ENCODE assay signal across 8 cellular contexts in genomic region chr12:25194211-25194610, GRCh38. TPM values are rescaled to one million over a fixed set of nuclear protein-coding genes. Genes with fewer than 3 reads are reported as not detected.
DNase-seq lines count a peak whose midpoint lies in the region; ATAC-seq, FAIRE-seq and TF ChIP-seq lines count a peak whose summit lies in the region.

No MANE protein-coding gene starts in this region.

- H3K4me3 ChIP-seq in NT2/D1 (ENCODE audit: insufficient read length, low read depth) (peak overlapping the region; percentile 58), pancreas (peak overlapping the region in 2 of 4 donors; percentile 67 to 78)

- peaks cover 6% of the 10 kb centered on the region for H3K36me3 ChIP-seq in NT2/D1 (ENCODE audit: insufficient read depth, insufficient read length, low read length)
- no peaks in the 10 kb centered on the region for H3K36me3 ChIP-seq in pancreas

- DNase-seq in Calu3, result no peak
- DNase-seq in NT2/D1 (ENCODE audit: low read depth, low spot score), result no peak
- no peak for DNase-seq in effector memory CD8-positive, alpha-beta T cell
- DNase-seq in pancreas, result no peak
- DNase-seq in NCI-H1930 (lab: John Stamatoyannopoulos, UW), result no peak
- DNase-seq in NCI-H146 treated with DMSO at 0.1 percent for 48 hours (lab: John Stamatoyannopoulos, UW; ENCODE audit: unreplicated experiment), result no peak
- DNase-seq in cerebellar nuclear complex (lab: John Stamatoyannopoulos, UW), result no peak

- H3K9me3 Mint-ChIP-seq in Calu3 (ENCODE audit: low read depth, unreplicated experiment), result no peaks in the 10 kb centered on the region
- no peaks in the 10 kb centered on the region for H3K9me3 Mint-ChIP-seq in effector memory CD8-positive, alpha-beta T cell

- no peaks in the 10 kb centered on the region for H3K27me3 Mint-ChIP-seq in Calu3 (ENCODE audit: unreplicated experiment)
- no peaks in the 10 kb centered on the region for H3K27me3 Mint-ChIP-seq in effector memory CD8-positive, alpha-beta T cell

- no peak for TF ChIP-seq CTCF in Calu3 (IDR thresholded peaks at IDR 0.05; ENCODE audit: unreplicated experiment)
- no peak for TF ChIP-seq CTCF in pancreas (IDR thresholded peaks at IDR 0.05)

- CTCF ChIA-PET in Calu3 (lab: Charles Lee), result interaction anchor here (1.8 kb wide), 1 partner anchor 39 kb away, joined by 7 read pairs; no protein-coding TSS in a partner anchor

- WGBS in pancreas, 2 donors, result 25 to 27% methylated on average over 1 of the region's 1 CpG

- no peak for FAIRE-seq in pancreas (lab: Jason Lieb, UNC)

- no peaks in the 10 kb centered on the region for H3K4me1 Mint-ChIP-seq in Calu3 (ENCODE audit: low read depth, unreplicated experiment)
- H3K4me1 Mint-ChIP-seq in effector memory CD8-positive, alpha-beta T cell (ENCODE audit: low read depth in 2 of 2), result peaks cover 12 to 21% of the 10 kb centered on the region in 2 donors

- peak overlapping the region; percentile 92 for H3K4me3 Mint-ChIP-seq in Calu3 (ENCODE audit: low read depth, unreplicated experiment)
- peak overlapping the region; percentile 94 to 99 for H3K4me3 Mint-ChIP-seq in effector memory CD8-positive, alpha-beta T cell

- ATAC-seq in effector memory CD8-positive, alpha-beta T cell (replicated peaks), result no peak
- ATAC-seq in pancreas (no peak), HG03135 (IDR thresholded peaks at IDR 0.05; ENCODE audit: unreplicated experiment) (no peak)

- H3K36me3 Mint-ChIP-seq in Calu3 (ENCODE audit: insufficient read depth, unreplicated experiment), result peaks cover 19% of the 10 kb centered on the region
- H3K36me3 Mint-ChIP-seq in effector memory CD8-positive, alpha-beta T cell (ENCODE audit: insufficient read depth), result peaks cover 22% of the 10 kb centered on the region

- H3K9me3 ChIP-seq in NT2/D1 (ENCODE audit: insufficient read depth, low read length) (no peaks in the 10 kb centered on the region), pancreas (no peaks in the 10 kb centered on the region)

- no peaks in the 10 kb centered on the region for H3K27me3 ChIP-seq in NT2/D1 (ENCODE audit: insufficient read depth, insufficient read length)
- no peaks in the 10 kb centered on the region for H3K27me3 ChIP-seq in pancreas

- peak overlapping the region; percentile 95 for H3K27ac Mint-ChIP-seq in Calu3 (ENCODE audit: unreplicated experiment)
- H3K27ac Mint-ChIP-seq in effector memory CD8-positive, alpha-beta T cell, result peak overlapping the region; percentile 98 to 99

- intact Hi-C loops in Calu3 (cut with micrococcal nuclease; ENCODE audit: unreplicated experiment) (no loop called here), pancreas (cut with DNase I) (no loop called here)

- no peak overlapping the region for H3K9ac ChIP-seq in NT2/D1 (ENCODE audit: insufficient read length, low read depth)

- H3K4me1 ChIP-seq in NT2/D1 (ENCODE audit: insufficient read depth, insufficient read length) (no peaks in the 10 kb centered on the region), pancreas (no peaks in the 10 kb centered on the region)

- peak overlapping the region in 3 of 4 donors; percentile 91 to 93 (median 93) for H3K27ac ChIP-seq in pancreas

- BruUV-seq in Calu3 (replicated peaks; lab: Mats Ljungman, UMichigan), result no TSS peak

RNA-seq across cellular contexts. Expression of gene DNAI7, which starts 0.7 kb away (rescaled TPM):
- total RNA-seq in Calu3 (2022) (0.33 and 0.47 TPM in 2 replicates), pancreas (1 to 10 TPM in 1 of 6 donors, under 1 TPM in 5; 0.63 to 1.8 (median 0.82) TPM)
- polyA plus RNA-seq in pancreas, result 1 to 10 TPM; 1.1 to 2.0 TPM

RNA-seq across cellular contexts. Expression of gene ETFRF1, which starts 0.8 kb away (rescaled TPM):
- total RNA-seq in Calu3 (2022) (8.6 and 10.5 TPM in 2 replicates), pancreas (10 to 100 TPM in 3 of 6 donors, 1 to 10 TPM in 3; 8.3 to 14.5 (median 9.8) TPM)
- polyA plus RNA-seq in pancreas, result 10 to 100 TPM in 1 of 2 donors, 1 to 10 TPM in 1; 8.5 to 26.1 TPM

RNA-seq across cellular contexts. Expression of gene KRAS, which starts 56.5 kb away (rescaled TPM):
- total RNA-seq in Calu3 (2022), result 29.5 and 35.2 TPM in 2 replicates
- 10 to 100 TPM in 2 of 6 donors, 1 to 10 TPM in 4; 7.3 to 17.6 (median 8.9) TPM for total RNA-seq in pancreas
- 1 to 10 TPM; 3.1 to 6.4 TPM for polyA plus RNA-seq in pancreas
